ENCODE assay signal across 31 cellular contexts in genomic region chr19:1632462-1633268, GRCh38. TPM values are rescaled to one million over a fixed set of nuclear protein-coding genes. Genes with fewer than 3 reads are reported as not detected.
DNase-seq lines count a peak whose midpoint lies in the region; FAIRE-seq and TF ChIP-seq lines count a peak whose summit lies in the region.
"Had no signal": no experiment of that assay in that cellular context is flagged by ENCODE, and none has a peak within 500 bp of the region (broad histone marks: within the 10 kb centered on the region; RNA-seq: fewer than 3 reads in every experiment).

No MANE protein-coding gene starts in this region.

- no peak overlapping the region for H3K4me3 Mint-ChIP-seq in Caco-2 (ENCODE audit: unreplicated experiment)
- H3K4me3 Mint-ChIP-seq: activated B cell treated with CpG ODN at 0.5 μM for 24 hours, HFFc6, immature natural killer cell had no signal

- peak overlapping the region; percentile 78 for H3K27ac Mint-ChIP-seq in Caco-2 (ENCODE audit: unreplicated experiment)
- H3K27ac Mint-ChIP-seq: activated B cell treated with CpG ODN at 0.5 μM for 24 hours, HFFc6, immature natural killer cell had no signal

- TF ChIP-seq EP300 in H1 (IDR thresholded peaks at IDR 0.05; ENCODE audit: borderline replicate concordance in 1 of 2, low read depth in 2 of 2, low read length in 2 of 2) = no peak

- WGBS in H1 (ENCODE audit: extremely low coverage in 1 of 2, insufficient coverage in 1 of 2, insufficient read length in 1 of 2, insufficient replicate concordance in 2 of 2, low coverage in 1 of 2, low lambda C conversion rate in 2 of 2, missing lambda C conversion rate in 1 of 2), 2 experiments = 90% methylated on average over 16 of the region's 26 CpGs; no CpG with 5 or more reads in 1 of the 2 experiments
- no CpG with 5 or more reads among the region's 26 CpGs for WGBS in neuronal stem cell (ENCODE audit: extremely low coverage in 2 of 2, insufficient read length in 2 of 2, insufficient replicate concordance in 1 of 2), 2 donors
- 96 to 97% methylated on average over 10 to 11 of the region's 26 CpGs for WGBS in thyroid gland, 2 donors

- H2BK5ac ChIP-seq in H1 (ENCODE audit: low read depth, low read length) (no peak overlapping the region), neuronal stem cell (ENCODE audit: low read length) (peak overlapping the region; percentile 39)

- H3K9me3 ChIP-seq in Caco-2 = no peaks in the 10 kb centered on the region
- H3K9me3 ChIP-seq in H1 (ENCODE audit: insufficient read depth in 2 of 2, low read depth in 1 of 2, low read length in 1 of 2) = 0 out of 4 replicates have a peak, but pooled peaks cover 0 to 2% of the 10 kb centered on the region in 2 experiments
- peaks cover 5 to 12% of the 10 kb centered on the region in 2 donors for H3K9me3 ChIP-seq in neuronal stem cell (replicated peaks in 1 of 2; ENCODE audit: control insufficient read depth in 2 of 2, insufficient read depth in 1 of 2, low read depth in 1 of 2, low read length in 2 of 2)
- H3K9me3 ChIP-seq in thyroid gland = no peaks in the 10 kb centered on the region
- H3K9me3 ChIP-seq: gastroesophageal sphincter, upper lobe of right lung had no signal

- H3K9ac ChIP-seq in H1 (replicated peaks in 1 of 4; ENCODE audit: extremely low read depth in 1 of 4, low read depth in 3 of 4, low read length in 3 of 4) = no peak overlapping the region
- no peak overlapping the region for H3K9ac ChIP-seq in neuronal stem cell (ENCODE audit: low read depth, low read length, poor library complexity)

- no peak overlapping the region for H3K4me2 ChIP-seq in H1 (ENCODE audit: insufficient read depth in 1 of 2, low read depth in 2 of 2, low read length in 2 of 2)
- H3K4me2 ChIP-seq in neuronal stem cell (ENCODE audit: insufficient read depth, low read length, poor library complexity, severe bottlenecking) = no peak overlapping the region
- H3K4me2 ChIP-seq: smooth muscle cell had no signal

- H3K4me1 ChIP-seq in Caco-2 (peaks cover 21% of the 10 kb centered on the region), H1 (replicated peaks in 1 of 4; ENCODE audit: control insufficient read depth in 3 of 4, insufficient read depth in 4 of 4, low read length in 3 of 4) (no peaks in the 10 kb centered on the region), neuronal stem cell (ENCODE audit: control insufficient read depth in 2 of 2, insufficient read depth in 1 of 2, low read depth in 1 of 2, low read length in 2 of 2) (no peaks in the 10 kb centered on the region), thyroid gland (no peaks in the 10 kb centered on the region)
- H3K4me1 ChIP-seq: gastroesophageal sphincter, left ventricle myocardium inferior, upper lobe of right lung had no signal

- POLR2A ChIA-PET in Caco-2 (lab: Charles Lee) = no interaction called here
- POLR2A ChIA-PET in H1 (lab: Charles Lee; ENCODE audit: partially characterized antibody) = interaction anchor here (0.7 to 3.4 kb wide), 6 partner anchors 8 to 26 kb away, joined by 3 to 25 read pairs (median 6); no protein-coding TSS in a partner anchor

- no peak overlapping the region for H3K4ac ChIP-seq in H1 (replicated peaks; ENCODE audit: insufficient read length, low read depth, low read length)
- H3K4ac ChIP-seq in neuronal stem cell (ENCODE audit: low read length) = no peak overlapping the region

- H3K79me1 ChIP-seq in H1 (ENCODE audit: low read depth, low read length) = peaks cover 18% of the 10 kb centered on the region
- H3K79me1 ChIP-seq in neuronal stem cell (ENCODE audit: low read depth, low read length) = peaks cover 52% of the 10 kb centered on the region

- intact Hi-C loops in Caco-2 (cut with micrococcal nuclease; ENCODE audit: unreplicated experiment) (no loop called here), thyroid gland (cut with DNase I) (no loop called here)

- no peaks in the 10 kb centered on the region for H3K27me3 ChIP-seq in Caco-2 (replicated peaks; ENCODE audit: control insufficient read depth, insufficient read depth, low read length)
- H3K27me3 ChIP-seq in H1 (replicated peaks in 1 of 4; ENCODE audit: control insufficient read depth in 3 of 4, extremely low read depth in 1 of 4, insufficient read depth in 3 of 4, low read length in 3 of 4) = no peaks in the 10 kb centered on the region
- H3K27me3 ChIP-seq in neuronal stem cell (ENCODE audit: control insufficient read depth in 3 of 3, insufficient read depth in 3 of 3, low read depth in 1 of 3, low read length in 3 of 3) = no peaks in the 10 kb centered on the region
- no peaks in the 10 kb centered on the region for H3K27me3 ChIP-seq in thyroid gland
- H3K27me3 ChIP-seq: gastroesophageal sphincter, upper lobe of right lung had no signal

- H2BK12ac ChIP-seq in H1 (ENCODE audit: low read depth, low read length) (no peak overlapping the region), neuronal stem cell (ENCODE audit: low read length) (no peak overlapping the region)

- DNase-seq in Caco-2 (peak; percentile 46 to 69), OCI-M1 (lab: John Stamatoyannopoulos, UW) (peak; percentile 64), H1 (ENCODE audit: low read depth in 1 of 2, low spot score in 2 of 2) (no peak), neuronal stem cell (ENCODE audit: low spot score) (no peak), putamen (ENCODE audit: low spot score) (no peak), thyroid gland (no peak)
- DNase-seq in stimulated activated CD4-positive, alpha-beta T cell treated with anti-CD3 and anti-CD28 coated beads, Interleukin-15, amount 100 ng/mL, for 24 hours = no peak
- DNase-seq: activated B cell treated with CpG ODN at 0.5 μM for 24 hours; activated CD4-positive, alpha-beta T cell treated with anti-CD3 and anti-CD28 coated beads, Interleukin-2, amount 50 U/mL, for 4 hours; activated CD8-positive, alpha-beta memory T cell treated with anti-CD3 and anti-CD28 coated beads, Interleukin-2, amount 50 U/mL, for 48 hours; activated naive CD4-positive, alpha-beta T cell treated with anti-CD3 and anti-CD28 coated beads, Interleukin-2, amount 50 U/mL, for 16 hours; C1 segment of cervical spinal cord; DMS79 treated with DMSO at 0.1 percent for 48 hours; GF-D8; HFFc6; hypothalamus; immature natural killer cell; Kasumi-1; left ventricle myocardium inferior; mesendoderm; MV-4-11; NCI-H1436 treated with DMSO at 0.1 percent for 48 hours; NCI-H2107; NCI-H446; NCI-H774; retina; upper lobe of right lung had no signal

- H4K5ac ChIP-seq in H1 (ENCODE audit: insufficient read length, low read depth, low read length) = no peak overlapping the region

- H2AFZ ChIP-seq in H1 (ENCODE audit: low read length) = no peak overlapping the region
- H2AFZ ChIP-seq in neuronal stem cell (ENCODE audit: low read length) = no peak overlapping the region

- H3K23me2 ChIP-seq in H1 (ENCODE audit: low read depth, low read length) = no peaks in the 10 kb centered on the region

- H4K20me1 ChIP-seq in H1 (replicated peaks in 1 of 2; ENCODE audit: control insufficient read depth in 1 of 2, insufficient read depth in 2 of 2, low read length in 2 of 2) = peaks cover 23 to 45% of the 10 kb centered on the region in 2 experiments

- H4K8ac ChIP-seq in H1 (ENCODE audit: extremely low read depth, insufficient read depth, low read length) (peak overlapping the region; percentile 9; the same call in 1 of the 2 replicates), neuronal stem cell (ENCODE audit: low read depth, low read length) (no peak overlapping the region)

- no peak for TF ChIP-seq RAD21 in H1 (IDR thresholded peaks at IDR 0.05 in 1 of 2, conservative IDR thresholded peaks at IDR 0.05 in 1 of 2; ENCODE audit: low read depth in 2 of 2, low read length in 2 of 2)

- CTCF ChIA-PET in Caco-2 (lab: Charles Lee) = no interaction called here
- CTCF ChIA-PET in H1 (lab: Charles Lee; ENCODE audit: partially characterized antibody) = interaction anchor here (0.9 to 1.1 kb wide), 2 partner anchors 11 to 40 kb away, joined by 3 read pairs; no protein-coding TSS in a partner anchor

- H3K9me3 Mint-ChIP-seq in Caco-2 (ENCODE audit: unreplicated experiment) = peaks cover 10% of the 10 kb centered on the region
- H3K9me3 Mint-ChIP-seq: activated B cell treated with CpG ODN at 0.5 μM for 24 hours, HFFc6, immature natural killer cell had no signal

- no peak for FAIRE-seq in H1 (lab: Jason Lieb, UNC)
- FAIRE-seq: colon, GM19239 had no signal

- no peak overlapping the region for H2AK5ac ChIP-seq in H1 (ENCODE audit: low read depth, low read length)
- H2AK5ac ChIP-seq in neuronal stem cell (ENCODE audit: low read depth, low read length) = no peak overlapping the region

- H2BK120ac ChIP-seq in H1 (replicated peaks; ENCODE audit: low read depth, low read length) = no peak overlapping the region
- no peak overlapping the region for H2BK120ac ChIP-seq in neuronal stem cell (ENCODE audit: low read depth, low read length)

- no peak overlapping the region for H3K23ac ChIP-seq in H1 (ENCODE audit: insufficient read length)
- peak overlapping the region; percentile 55 for H3K23ac ChIP-seq in neuronal stem cell (ENCODE audit: low read depth, low read length, poor library complexity)

- no peak overlapping the region for H3K4me3 ChIP-seq in Caco-2 (ENCODE audit: low read depth, low read length)
- no peak overlapping the region for H3K4me3 ChIP-seq in H1 (ENCODE audit: extremely low read depth in 1 of 4, insufficient read depth in 2 of 4, low read depth in 3 of 4, low read length in 4 of 4)
- H3K4me3 ChIP-seq in neuronal stem cell (ENCODE audit: low read length in 2 of 2) = no peak overlapping the region
- no peak overlapping the region for H3K4me3 ChIP-seq in thyroid gland (replicated peaks in 1 of 3)
- H3K4me3 ChIP-seq: gastroesophageal sphincter, left ventricle myocardium inferior, smooth muscle cell, upper lobe of right lung had no signal

- H3K4me1 Mint-ChIP-seq in Caco-2 (ENCODE audit: low read depth, unreplicated experiment) = no peaks in the 10 kb centered on the region
- H3K4me1 Mint-ChIP-seq: activated B cell treated with CpG ODN at 0.5 μM for 24 hours had no signal

- BruUV-seq in Caco-2 (replicated peaks; lab: Mats Ljungman, UMichigan) = no TSS peak

- TF ChIP-seq CTCF in Caco-2 (IDR thresholded peaks at IDR 0.05; ENCODE audit: insufficient read depth in 1 of 2, low read depth in 1 of 2, low read length in 1 of 2, severe bottlenecking in 1 of 2, unreplicated experiment in 1 of 2) = no peak
- TF ChIP-seq CTCF in H1 (IDR thresholded peaks at IDR 0.05; ENCODE audit: control extremely low read depth in 1 of 3, insufficient read depth in 1 of 3, low read depth in 1 of 3, low read length in 3 of 3) = no peak
- no peak for TF ChIP-seq CTCF in thyroid gland (IDR thresholded peaks at IDR 0.05)

- H3K36me3 ChIP-seq in Caco-2 (ENCODE audit: control insufficient read depth, insufficient read depth, low read length) (peaks cover 1% of the 10 kb centered on the region), H1 (ENCODE audit: control insufficient read depth in 2 of 4, insufficient read depth in 4 of 4, low read length in 3 of 4) (peaks cover 10 to 57% (median 38%) of the 10 kb centered on the region in 4 experiments; a peak in 7 of 8 replicates), neuronal stem cell (replicated peaks in 1 of 2; ENCODE audit: control insufficient read depth in 2 of 2, insufficient read depth in 2 of 2, low read length in 2 of 2) (peaks cover 44 to 78% of the 10 kb centered on the region in 2 donors), thyroid gland (peaks cover 4 to 7% of the 10 kb centered on the region in 2 donors)

- no peak overlapping the region for H3K56ac ChIP-seq in H1 (replicated peaks; ENCODE audit: insufficient read length, low read depth, low read length)

- H3K14ac ChIP-seq in H1 (ENCODE audit: insufficient read length) = no peak overlapping the region
- no peak overlapping the region for H3K14ac ChIP-seq in neuronal stem cell (ENCODE audit: low read length)

- H4K91ac ChIP-seq in H1 (replicated peaks; ENCODE audit: insufficient read length, low read length) = no peak overlapping the region
- H4K91ac ChIP-seq in neuronal stem cell (ENCODE audit: low read depth, low read length, poor library complexity) = no peak overlapping the region

- peaks cover 0 to 46% of the 10 kb centered on the region in 2 experiments; a peak in 3 of 4 replicates for H3K79me2 ChIP-seq in H1 (ENCODE audit: control insufficient read depth in 1 of 2, insufficient read depth in 2 of 2, low read length in 2 of 2)

- H3K27me3 Mint-ChIP-seq in Caco-2 (ENCODE audit: insufficient read depth, unreplicated experiment) = no peaks in the 10 kb centered on the region
- H3K27me3 Mint-ChIP-seq: activated B cell treated with CpG ODN at 0.5 μM for 24 hours had no signal

- TF ChIP-seq POLR2A in H1 (IDR thresholded peaks at IDR 0.05; ENCODE audit: control extremely low read depth in 1 of 2, low read depth in 2 of 2, low read length in 2 of 2) = no peak
- TF ChIP-seq POLR2A in thyroid gland (IDR thresholded peaks at IDR 0.05) = no peak

- H3K36me3 Mint-ChIP-seq in Caco-2 (ENCODE audit: insufficient read depth, unreplicated experiment) = peaks cover 50% of the 10 kb centered on the region

- H3K18ac ChIP-seq in H1 (ENCODE audit: extremely low read depth, low read length) = no peak overlapping the region
- no peak overlapping the region for H3K18ac ChIP-seq in neuronal stem cell (ENCODE audit: low read length)

- H2BK15ac ChIP-seq in H1 (ENCODE audit: low read length) (no peak overlapping the region), neuronal stem cell (ENCODE audit: low read length) (no peak overlapping the region)

- H3K27ac ChIP-seq in H1 (ENCODE audit: low read depth, low read length) (no peak overlapping the region), neuronal stem cell (replicated peaks; ENCODE audit: low read length) (no peak overlapping the region), thyroid gland (no peak overlapping the region)
- H3K27ac ChIP-seq: gastroesophageal sphincter, left ventricle myocardium inferior, upper lobe of right lung had no signal

- H2BK20ac ChIP-seq in H1 (ENCODE audit: low read length) = no peak overlapping the region

RNA-seq across cellular contexts. Expression of gene TCF3, which starts 19.8 kb away (rescaled TPM):
- total RNA-seq in Caco-2 (2022) = 147 and 162 TPM in 2 replicates
- total RNA-seq in H1 (2021; fragmentation: NEBNext Ultra II Directional; extraction: Animal tissue kit (Norgen Biotek cat#: 25700)) = 340 and 348 TPM in 2 replicates
- polyA plus RNA-seq in H1 (2011; rRNA removed) = 241 and 471 TPM in 2 replicates
- 271 TPM for polyA plus RNA-seq in H1 (2011; cell fraction: cytosol; rRNA removed)
- 468 TPM for polyA plus RNA-seq in H1 (2011; cell fraction: nucleus; rRNA removed)
- 258 to 276 TPM (median 262 TPM) in 4 replicates for polyA plus RNA-seq in H1 (2012, experiment 1 of 2)
- 216 TPM for polyA plus RNA-seq in H1 (2012, experiment 2 of 2)
- polyA plus RNA-seq in H1 (2013, experiment 1 of 2) = 188 TPM
- 190 TPM for polyA plus RNA-seq in H1 (2013, experiment 2 of 2)
- 47.7 and 78.0 TPM in 2 replicates for polyA minus RNA-seq in H1 (2011; rRNA and poly(A)+ RNA removed)
- polyA minus RNA-seq in H1 (2011; cell fraction: cytosol; rRNA and poly(A)+ RNA removed) = 232 TPM
- polyA minus RNA-seq in H1 (2011; cell fraction: nucleus; rRNA and poly(A)+ RNA removed) = 124 TPM
- 333 TPM for polyA plus RNA-seq in neuronal stem cell (2013, experiment 1 of 2)
- polyA plus RNA-seq in neuronal stem cell (2013, experiment 2 of 2) = 334 TPM
- 10 to 100 TPM; 28.6 to 70.6 (median 43.8) TPM for total RNA-seq in thyroid gland

RNA-seq across cellular contexts. Expression of gene UQCR11, which starts 27.4 kb away (rescaled TPM):
- 222 and 238 TPM in 2 replicates for total RNA-seq in Caco-2 (2022)
- 162 and 179 TPM in 2 replicates for total RNA-seq in H1 (2021; fragmentation: NEBNext Ultra II Directional; extraction: Animal tissue kit (Norgen Biotek cat#: 25700))
- polyA plus RNA-seq in H1 (2011; rRNA removed) = 171 and 209 TPM in 2 replicates
- 116 TPM for polyA plus RNA-seq in H1 (2011; cell fraction: cytosol; rRNA removed)
- 97.6 TPM for polyA plus RNA-seq in H1 (2011; cell fraction: nucleus; rRNA removed)
- polyA plus RNA-seq in H1 (2012, experiment 1 of 2) = 113 to 194 TPM (median 144 TPM) in 4 replicates
- 120 TPM for polyA plus RNA-seq in H1 (2012, experiment 2 of 2)
- 158 TPM for polyA plus RNA-seq in H1 (2013, experiment 1 of 2)
- 164 TPM for polyA plus RNA-seq in H1 (2013, experiment 2 of 2)
- polyA minus RNA-seq in H1 (2011; rRNA and poly(A)+ RNA removed) = 30.3 and 34.7 TPM in 2 replicates
- polyA minus RNA-seq in H1 (2011; cell fraction: cytosol; rRNA and poly(A)+ RNA removed) = 19.2 TPM
- 33.2 TPM for polyA minus RNA-seq in H1 (2011; cell fraction: nucleus; rRNA and poly(A)+ RNA removed)
- polyA plus RNA-seq in neuronal stem cell (2013, experiment 1 of 2) = 160 TPM
- polyA plus RNA-seq in neuronal stem cell (2013, experiment 2 of 2) = 160 TPM
- 100 to 1,000 TPM in 1 of 4 donors, 10 to 100 TPM in 3; 52.0 to 154 (median 61.9) TPM for total RNA-seq in thyroid gland

RNA-seq across cellular contexts. Expression of gene MBD3, which starts 40.0 kb away (rescaled TPM):
- total RNA-seq in Caco-2 (2022) (89.3 and 95.3 TPM in 2 replicates), thyroid gland (100 to 1,000 TPM in 3 of 4 donors, 10 to 100 TPM in 1; 58.2 to 149 (median 115) TPM)
- 110 and 115 TPM in 2 replicates for total RNA-seq in H1 (2021; fragmentation: NEBNext Ultra II Directional; extraction: Animal tissue kit (Norgen Biotek cat#: 25700))
- polyA plus RNA-seq in H1 (2011; rRNA removed) = 88.2 and 113 TPM in 2 replicates
- polyA plus RNA-seq in H1 (2011; cell fraction: cytosol; rRNA removed) = 88.4 TPM
- polyA plus RNA-seq in H1 (2011; cell fraction: nucleus; rRNA removed) = 124 TPM
- polyA plus RNA-seq in H1 (2012, experiment 1 of 2) = 35.0 to 76.4 TPM (median 70.7 TPM) in 4 replicates
- polyA plus RNA-seq in H1 (2012, experiment 2 of 2) = 53.8 TPM
- 51.4 TPM for polyA plus RNA-seq in H1 (2013, experiment 1 of 2)
- 49.4 TPM for polyA plus RNA-seq in H1 (2013, experiment 2 of 2)
- polyA minus RNA-seq in H1 (2011; rRNA and poly(A)+ RNA removed) = 30.3 and 32.3 TPM in 2 replicates
- polyA minus RNA-seq in H1 (2011; cell fraction: cytosol; rRNA and poly(A)+ RNA removed) = 61.4 TPM
- 52.8 TPM for polyA minus RNA-seq in H1 (2011; cell fraction: nucleus; rRNA and poly(A)+ RNA removed)
- polyA plus RNA-seq in neuronal stem cell (2013, experiment 1 of 2) = 68.0 TPM
- polyA plus RNA-seq in neuronal stem cell (2013, experiment 2 of 2) = 64.2 TPM

Comparison
In these comparisons a context has a peak if more than half of its experiments do, and no peak if none do; other contexts are left out.
1. DNase-seq: peak in Caco-2 (2 of 2) and OCI-M1 (single experiment); none in H1 (0 of 2), neuronal stem cell (single experiment), stimulated activated CD4-positive, alpha-beta T cell treated with anti-CD3 and anti-CD28 coated beads, Interleukin-15, amount 100 ng/mL, for 24 hours (single experiment), putamen (single experiment) and thyroid gland (0 of 2).